19 cellular contexts compared by ENCODE assay signal in genomic region chr6:148816117-148816516, GRCh38.
"Had no signal": no experiment of that assay in that cellular context is flagged by ENCODE, and none has a peak within 500 bp of the region (broad histone marks: within the 10 kb centered on the region; RNA-seq: fewer than 3 reads in every experiment).

No MANE protein-coding gene starts in this region.

- H3K4me3 Mint-ChIP-seq: naive thymus-derived CD8-positive, alpha-beta T cell; type B pancreatic cell had no signal

- H3K27ac Mint-ChIP-seq: progenitor cell of endocrine pancreas, type B pancreatic cell had no signal

- H3K36me3 Mint-ChIP-seq: type B pancreatic cell had no signal

- ATAC-seq: gastroesophageal sphincter; left lobe of liver; mucosa of descending colon; naive thymus-derived CD8-positive, alpha-beta T cell; pancreas; right cardiac atrium; stimulated activated naive CD8-positive, alpha-beta T cell treated with anti-CD3 and anti-CD28 coated beads, Interleukin-15, Interleukin-2, amounts not matched to agents 100 U/mL and 50 U/mL, for 24 hours had no signal

- DNase-seq: dermis blood vessel endothelial cell; esophagus squamous epithelium; foreskin fibroblast; glutamatergic neuron; islet precursor cell; mammary epithelial cell; mucosa of descending colon; naive thymus-derived CD8-positive, alpha-beta T cell; occipital lobe; pancreas; right cardiac atrium; stimulated activated CD4-positive, alpha-beta T cell treated with anti-CD3 and anti-CD28 coated beads, Interleukin-2, amount 100 ng/mL, for 48 hours; stimulated activated naive CD8-positive, alpha-beta T cell treated with anti-CD3 and anti-CD28 coated beads, Interleukin-15, Interleukin-2, amounts not matched to agents 100 U/mL and 50 U/mL, for 24 hours; thyroid gland; uterus had no signal
